9 cellular contexts compared by ENCODE assay signal in the genomic region with DNA sequence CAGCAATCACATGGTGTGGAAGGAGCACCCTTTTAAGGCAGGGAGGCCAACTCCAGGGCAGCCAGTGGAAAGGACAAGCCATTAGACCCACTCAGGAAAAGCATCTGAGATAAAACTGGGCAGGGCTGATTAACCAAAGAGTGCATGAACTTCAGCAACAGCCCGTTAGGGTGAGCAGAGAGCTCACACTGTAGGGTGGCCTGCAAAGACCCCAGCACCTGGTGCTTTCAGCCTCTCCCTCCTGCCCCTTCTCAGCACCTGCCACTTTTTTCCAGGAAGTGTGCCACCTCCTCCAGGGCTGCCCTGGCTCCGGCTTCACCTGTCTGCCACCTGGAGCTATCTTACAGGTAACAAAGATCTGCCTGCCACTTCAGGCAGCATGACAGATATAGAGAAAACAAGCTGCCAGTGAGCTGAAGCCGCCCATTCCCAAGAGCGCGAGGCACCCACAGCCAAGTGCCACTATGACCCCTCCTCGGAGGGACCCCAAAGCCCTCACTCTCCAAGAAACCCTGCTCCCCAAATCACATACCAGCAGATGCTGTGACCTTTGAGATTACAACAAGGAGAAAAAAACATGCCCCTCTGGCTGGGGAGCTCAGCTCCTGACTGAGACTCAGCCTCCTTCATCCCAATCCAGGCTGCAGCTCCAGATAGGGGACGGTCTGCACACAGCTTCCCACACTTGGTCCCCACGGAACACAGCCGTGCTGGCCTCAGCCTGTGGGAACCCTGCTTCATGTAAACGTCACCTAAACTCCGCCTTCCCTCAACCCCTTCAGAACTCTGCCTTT.
DNase-seq lines count a peak whose midpoint lies in the region; TF ChIP-seq lines count a peak whose summit lies in the region.
"Had no signal": no experiment of that assay in that cellular context is flagged by ENCODE, and none has a peak within 500 bp of the region (broad histone marks: within the 10 kb centered on the region; RNA-seq: fewer than 3 reads in every experiment).

No MANE protein-coding gene starts in this region.

- peak overlapping the region; percentile 77 for H3K4me2 ChIP-seq in MM.1S (ENCODE audit: low read depth, low read length)
- H3K4me2 ChIP-seq: A549 had no signal

- peaks cover 56% of the 10 kb centered on the region for H3K4me1 ChIP-seq in MM.1S (ENCODE audit: low read length)
- peaks cover 0 to 24% (median 7%) of the 10 kb centered on the region in 4 donors for H3K4me1 ChIP-seq in stomach
- no peaks in the 10 kb centered on the region for H3K4me1 ChIP-seq in effector memory CD4-positive, alpha-beta T cell (ENCODE audit: control insufficient read depth, insufficient read depth, low read length, poor library complexity, severe bottlenecking)

- no peak overlapping the region; the same call in 1 of the 2 replicates for H2AFZ ChIP-seq in MM.1S (ENCODE audit: low read length)

- DNase-seq in NCI-H187 (lab: John Stamatoyannopoulos, UW) (peak; percentile 37 to 39), NCI-H187 treated with DMSO at 0.1 percent for 48 hours (lab: John Stamatoyannopoulos, UW) (no peak), MM.1S (peak; percentile 44), chondrocyte (ENCODE audit: low spot score) (no peak), stomach (peak; percentile 22), endothelial cell (ENCODE audit: low spot score) (no peak)
- no peak for DNase-seq in effector memory CD4-positive, alpha-beta T cell
- DNase-seq in central memory CD4-positive, alpha-beta T cell: no peak

- H3K79me2 ChIP-seq in MM.1S (ENCODE audit: low read length): peaks cover 81% of the 10 kb centered on the region

- H3K9ac ChIP-seq in MM.1S (ENCODE audit: low read length): peak overlapping the region; percentile 71

- no peaks in the 10 kb centered on the region for H4K20me1 ChIP-seq in MM.1S (ENCODE audit: insufficient read depth, low read length)

- no peaks in the 10 kb centered on the region for H3K9me3 Mint-ChIP-seq in chondrocyte (ENCODE audit: low read depth)
- H3K9me3 Mint-ChIP-seq in endothelial cell (ENCODE audit: unreplicated experiment): no peaks in the 10 kb centered on the region

- H3K36me3 Mint-ChIP-seq in chondrocyte (ENCODE audit: low read depth) (peaks cover 2% of the 10 kb centered on the region), endothelial cell (ENCODE audit: low read depth, unreplicated experiment) (peaks cover 3% of the 10 kb centered on the region)

- intact Hi-C loops in stomach (cut with DNase I; ENCODE audit: low total_unique reads): no loop called here

- H3K4me3 Mint-ChIP-seq in chondrocyte (ENCODE audit: unreplicated experiment) (no peak overlapping the region), endothelial cell (ENCODE audit: unreplicated experiment) (no peak overlapping the region)

- H3K9me3 ChIP-seq in MM.1S (replicated peaks; ENCODE audit: insufficient read depth, low read length) (no peaks in the 10 kb centered on the region), stomach (no peaks in the 10 kb centered on the region)
- no peaks in the 10 kb centered on the region for H3K9me3 ChIP-seq in effector memory CD4-positive, alpha-beta T cell (ENCODE audit: control insufficient read depth, low read length)
- H3K9me3 ChIP-seq: A549 had no signal

- H3K4me1 Mint-ChIP-seq in chondrocyte (ENCODE audit: low read depth) (peaks cover 6% of the 10 kb centered on the region), endothelial cell (ENCODE audit: unreplicated experiment) (peaks cover 2% of the 10 kb centered on the region)

- H3K27ac ChIP-seq in MM.1S (ENCODE audit: low read length) (peak overlapping the region; percentile 98), stomach (peak overlapping the region in 2 of 5 donors; percentile 30 to 53)
- H3K27ac ChIP-seq in effector memory CD4-positive, alpha-beta T cell (ENCODE audit: insufficient read depth, low read length, poor library complexity, severe bottlenecking): no peak overlapping the region
- H3K27ac ChIP-seq: A549 had no signal

- H3K27ac Mint-ChIP-seq in chondrocyte (ENCODE audit: unreplicated experiment) (peak overlapping the region; percentile 17), endothelial cell (ENCODE audit: unreplicated experiment) (no peak overlapping the region)

- TF ChIP-seq POLR2A in stomach (IDR thresholded peaks at IDR 0.05): no peak

- H3K27me3 ChIP-seq in MM.1S (replicated peaks; ENCODE audit: insufficient read depth, low read length) (no peaks in the 10 kb centered on the region), stomach (no peaks in the 10 kb centered on the region)
- no peaks in the 10 kb centered on the region for H3K27me3 ChIP-seq in effector memory CD4-positive, alpha-beta T cell (replicated peaks; ENCODE audit: control insufficient read depth, insufficient read depth, low read length, poor library complexity, severe bottlenecking)

- H3F3A ChIP-seq in MM.1S (ENCODE audit: insufficient read depth, low read length): peaks cover 26% of the 10 kb centered on the region

- WGBS in stomach, 5 donors: 68 to 77% (median 76%) methylated on average over 10 to 11 of the region's 11 CpGs

- H3K27me3 Mint-ChIP-seq in chondrocyte (ENCODE audit: low read depth) (no peaks in the 10 kb centered on the region), endothelial cell (ENCODE audit: unreplicated experiment) (peaks cover 2% of the 10 kb centered on the region)

- no peaks in the 10 kb centered on the region for H3K9me2 ChIP-seq in MM.1S (replicated peaks; ENCODE audit: insufficient read depth, low read length)

- H3K36me3 ChIP-seq in MM.1S (replicated peaks; ENCODE audit: insufficient read depth, low read length): no peaks in the 10 kb centered on the region; the same call in 1 of the 2 replicates
- peaks cover 0 to 68% (median 50%) of the 10 kb centered on the region in 4 donors for H3K36me3 ChIP-seq in stomach
- H3K36me3 ChIP-seq in effector memory CD4-positive, alpha-beta T cell (ENCODE audit: control insufficient read depth, insufficient read depth, low read length): peaks cover 12% of the 10 kb centered on the region

- TF ChIP-seq CTCF in MM.1S (IDR thresholded peaks at IDR 0.05; ENCODE audit: low read length) (peak; percentile 21; the same call in 1 of the 2 replicates), chondrocyte (IDR thresholded peaks at IDR 0.05) (no peak), stomach (IDR thresholded peaks at IDR 0.05) (no peak), endothelial cell (IDR thresholded peaks at IDR 0.05; ENCODE audit: unreplicated experiment) (no peak)

- H3K4me3 ChIP-seq in MM.1S (ENCODE audit: low read length) (peak overlapping the region; percentile 46), stomach (no peak overlapping the region)
- H3K4me3 ChIP-seq in effector memory CD4-positive, alpha-beta T cell (ENCODE audit: insufficient read depth, low read depth, low read length, poor library complexity, severe bottlenecking): no peak overlapping the region
- H3K4me3 ChIP-seq: A549 had no signal

- no peak for TF ChIP-seq EP300 in stomach (IDR thresholded peaks at IDR 0.05)

Comparison
In these comparisons a context has a peak if more than half of its experiments do, and no peak if none do; other contexts are left out.
1. DNase-seq: peak in NCI-H187 (2 of 2), MM.1S (single experiment) and stomach (single experiment); none in NCI-H187 treated with DMSO at 0.1 percent for 48 hours (single experiment), chondrocyte (single experiment), effector memory CD4-positive, alpha-beta T cell (0 of 3), endothelial cell (single experiment) and central memory CD4-positive, alpha-beta T cell (single experiment).